Comparison of ENCODE assay signal across 8 cellular contexts in the genomic region with DNA sequence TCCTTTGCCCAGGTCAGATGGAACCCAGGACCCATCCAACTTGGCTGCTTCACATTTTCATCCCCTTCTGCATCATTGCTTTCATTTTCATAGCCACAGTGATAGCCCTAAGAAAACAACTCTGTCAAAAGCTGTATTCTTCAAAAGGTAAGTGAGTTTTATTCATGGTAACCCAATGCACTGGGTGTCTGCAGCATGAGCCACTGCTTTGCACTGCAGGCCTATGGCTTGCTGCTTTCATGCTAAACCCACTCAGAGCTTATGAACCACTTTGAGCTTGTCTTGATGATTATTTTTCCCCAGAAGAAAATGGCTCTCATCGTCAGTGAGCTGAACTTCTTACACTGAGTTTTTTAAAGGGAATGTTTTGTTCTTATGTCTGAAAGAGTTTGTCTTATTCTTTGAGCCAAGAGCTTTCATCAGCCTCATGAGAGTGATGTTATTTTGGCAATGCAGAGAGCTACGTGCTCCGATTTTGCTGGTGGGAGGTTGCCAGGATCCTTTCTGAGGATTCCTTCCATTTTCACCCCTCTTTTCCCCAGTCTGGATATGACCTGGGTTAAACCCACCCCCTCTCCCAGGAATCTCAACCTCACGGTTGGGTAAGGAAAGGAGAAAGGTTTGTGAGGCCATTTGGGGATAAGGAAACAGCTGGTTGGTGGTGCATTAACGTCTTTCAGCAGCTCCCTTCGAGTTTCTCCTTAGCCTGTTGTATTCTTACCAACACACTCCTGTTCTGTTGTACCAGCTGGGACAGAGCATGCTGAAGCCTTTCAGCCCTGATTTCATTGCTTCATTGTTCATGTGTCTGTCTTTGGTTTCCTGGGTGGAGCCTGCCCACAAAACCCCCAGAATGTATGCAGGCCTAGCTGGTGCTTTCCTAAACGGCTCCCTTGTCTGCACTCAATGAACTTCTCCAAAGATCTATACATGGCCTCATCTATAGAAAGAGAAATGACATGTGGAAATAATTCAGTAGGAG. TPM values are rescaled to one million over a fixed set of nuclear protein-coding genes. Genes with fewer than 3 reads are reported as not detected.
A peak's percentile ranks its signal among the peaks of the same experiment; 100 is the strongest.
DNase-seq lines count a peak whose midpoint lies in the region; ATAC-seq and TF ChIP-seq lines count a peak whose summit lies in the region.

No MANE protein-coding gene starts in this region.

- TF ChIP-seq CTCF in transverse colon (IDR thresholded peaks at IDR 0.05) (no peak), suprapubic skin (IDR thresholded peaks at IDR 0.05) (no peak)

- H3K27ac ChIP-seq in transverse colon (no peak overlapping the region), suprapubic skin (no peak overlapping the region)

- CTCF ChIA-PET in HEK293T (lab: Yijun Ruan, JAX): interaction anchor here (0.6 kb wide), 1 partner anchor 94 kb away, joined by 4 read pairs; no protein-coding TSS in a partner anchor

- H3K9me3 ChIP-seq in transverse colon (no peaks in the 10 kb centered on the region), suprapubic skin (no peaks in the 10 kb centered on the region)

- no peak for TF ChIP-seq POLR2A in transverse colon (IDR thresholded peaks at IDR 0.05)
- no peak for TF ChIP-seq POLR2A in suprapubic skin (IDR thresholded peaks at IDR 0.05)

- POLR2A ChIA-PET in HEK293T (lab: Yijun Ruan, JAX): no interaction called here

- in situ Hi-C loops in transverse colon (cut with MboI; ENCODE audit: low pct_ligation_motif_present in 1 of 4, low pct_unique_long_range_greater_than_20kb in 1 of 4, low sequenced_read_pairs in 3 of 4): no loop called here

- no peak for TF ChIP-seq EP300 in transverse colon (IDR thresholded peaks at IDR 0.05; ENCODE audit: low read depth)
- no peak for TF ChIP-seq EP300 in suprapubic skin (IDR thresholded peaks at IDR 0.05)

- WGBS in transverse colon (ENCODE audit: low coverage in 1 of 2), 2 donors: 53 to 66% methylated on average over 4 to 7 of the region's 7 CpGs
- 46% methylated on average over 7 of the region's 7 CpGs for WGBS in suprapubic skin

- H3K36me3 ChIP-seq in transverse colon: no peaks in the 10 kb centered on the region
- H3K36me3 ChIP-seq in suprapubic skin: no peaks in the 10 kb centered on the region

- H3K4me3 ChIP-seq in transverse colon (no peak overlapping the region), suprapubic skin (no peak overlapping the region)

- no peaks in the 10 kb centered on the region for H3K27me3 ChIP-seq in transverse colon
- no peaks in the 10 kb centered on the region for H3K27me3 ChIP-seq in suprapubic skin

- intact Hi-C loops in transverse colon (cut with DNase I; ENCODE audit: low total_unique reads): loop anchor here (10.0 kb wide), 1 partner anchor 323 kb away; a partner anchor contains a TSS

- H3K4me1 ChIP-seq in transverse colon: peaks cover 0 to 7% (median 3%) of the 10 kb centered on the region in 4 donors
- H3K4me1 ChIP-seq in suprapubic skin: peaks cover 20% of the 10 kb centered on the region

- ATAC-seq in GM18907 (IDR thresholded peaks at IDR 0.05; ENCODE audit: unreplicated experiment): peak; percentile 73
- ATAC-seq in HG03378 (IDR thresholded peaks at IDR 0.05; ENCODE audit: unreplicated experiment): peak; percentile 53

- peak; percentile 3 for DNase-seq in activated CD8-positive, alpha-beta memory T cell treated with anti-CD3 and anti-CD28 coated beads, Interleukin-2, amount 50 U/mL, for 1 hour (ENCODE audit: extremely low read depth)
- peak; percentile 12 for DNase-seq in inferior parietal cortex (ENCODE audit: extremely low spot score)
- DNase-seq in transverse colon: peak; percentile 11
- no peak for DNase-seq in HEK293T (ENCODE audit: extremely low spot score)
- no peak for DNase-seq in NCI-H2196 (lab: John Stamatoyannopoulos, UW; ENCODE audit: unreplicated experiment)
- DNase-seq in suprapubic skin (ENCODE audit: low spot score in 2 of 2): no peak

TF ChIP-seq in HEK293T, 16 proteins besides CTCF, POLR2A, EP300 and RAD21:
- no peak for TF ChIP-seq NFRKB (IDR thresholded peaks at IDR 0.05)
- TF ChIP-seq ZNF384 (IDR thresholded peaks at IDR 0.05): no peak
- TF ChIP-seq CTBP1 (IDR thresholded peaks at IDR 0.05; ENCODE audit: borderline replicate concordance): no peak
- no peak for TF ChIP-seq BHLHE40 (IDR thresholded peaks at IDR 0.05; ENCODE audit: borderline replicate concordance)
- no peak for TF ChIP-seq SUZ12 (IDR thresholded peaks at IDR 0.05)
- TF ChIP-seq HDGF (IDR thresholded peaks at IDR 0.05; ENCODE audit: borderline replicate concordance): no peak
- no peak for TF ChIP-seq ELF4 (IDR thresholded peaks at IDR 0.05)

RNA-seq across cellular contexts. Expression of a gene that starts 47.6 kb away (rescaled TPM):
- total RNA-seq in transverse colon (under 1 TPM in 2 of 4 donors, not detected in 2; 0.27 to 0.64 TPM), suprapubic skin (1 to 10 TPM in 2 of 4 donors, under 1 TPM in 2; 0.49 to 2.2 (median 0.99) TPM)

Comparison
In these comparisons a context has a peak if more than half of its experiments do, and no peak if none do; other contexts are left out.
1. DNase-seq: peak in activated CD8-positive, alpha-beta memory T cell treated with anti-CD3 and anti-CD28 coated beads, Interleukin-2, amount 50 U/mL, for 1 hour (single experiment), inferior parietal cortex (single experiment) and transverse colon (single experiment); none in HEK293T (single experiment), NCI-H2196 (single experiment) and suprapubic skin (0 of 2).